Comparison of ENCODE assay signal across 15 cellular contexts in the genomic region with DNA sequence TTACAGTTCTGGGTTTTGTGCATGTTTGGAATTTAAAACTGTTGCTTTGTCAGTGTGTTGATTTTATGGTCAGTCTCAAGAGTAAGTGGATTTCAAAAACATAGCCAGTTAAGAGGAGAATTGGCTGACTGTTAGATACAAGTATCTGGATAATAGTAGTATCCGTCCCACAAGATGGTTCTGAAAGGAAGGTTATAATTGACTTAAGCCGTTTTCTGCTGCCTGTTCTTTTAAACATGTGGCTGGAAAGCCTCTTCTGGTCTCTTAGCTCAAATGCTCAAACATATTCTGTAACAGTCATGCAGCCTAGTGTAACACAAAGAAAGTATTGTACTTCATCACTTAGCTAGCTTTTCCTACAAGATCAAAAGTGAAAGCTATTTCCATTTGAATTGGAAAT.
A peak's percentile ranks its signal among the peaks of the same experiment; 100 is the strongest.
DNase-seq lines count a peak whose midpoint lies in the region; ATAC-seq and TF ChIP-seq lines count a peak whose summit lies in the region.
"Had no signal": no experiment of that assay in that cellular context is flagged by ENCODE, and none has a peak within 500 bp of the region (broad histone marks: within the 10 kb centered on the region; RNA-seq: fewer than 3 reads in every experiment).

No MANE protein-coding gene starts in this region.

- H3K18ac ChIP-seq in neuronal stem cell (ENCODE audit: low read length): no peak overlapping the region

- no CpG with 5 or more reads among the region's 2 CpGs for WGBS in neuronal stem cell (ENCODE audit: extremely low coverage in 2 of 2, insufficient read length in 2 of 2, insufficient replicate concordance in 1 of 2), 2 donors
- 14 to 27% methylated on average over 2 of the region's 2 CpGs for WGBS in thyroid gland, 2 donors

- intact Hi-C loops in thyroid gland (cut with DNase I): no loop called here

- no peaks in the 10 kb centered on the region for H4K20me1 ChIP-seq in GM23338 (replicated peaks; ENCODE audit: insufficient read depth)

- H2BK15ac ChIP-seq in neuronal stem cell (ENCODE audit: low read length): no peak overlapping the region

- H2AFZ ChIP-seq in GM23338 (no peak overlapping the region), neuronal stem cell (ENCODE audit: low read length) (peak overlapping the region; percentile 78)

- H4K8ac ChIP-seq in neuronal stem cell (ENCODE audit: low read depth, low read length): no peak overlapping the region

- no peak overlapping the region for H3K14ac ChIP-seq in neuronal stem cell (ENCODE audit: low read length)

- H3K9me3 ChIP-seq in neuronal stem cell (replicated peaks in 1 of 2; ENCODE audit: control insufficient read depth in 2 of 2, insufficient read depth in 1 of 2, low read depth in 1 of 2, low read length in 2 of 2) (no peaks in the 10 kb centered on the region), thyroid gland (no peaks in the 10 kb centered on the region)
- H3K9me3 ChIP-seq: SJCRH30, upper lobe of left lung had no signal

- no peaks in the 10 kb centered on the region; the same call in 1 of the 2 replicates for H3K9me2 ChIP-seq in GM23338 (ENCODE audit: insufficient read depth)

- H3K4me1 Mint-ChIP-seq in GM23338: peaks cover 8% of the 10 kb centered on the region
- H3K4me1 Mint-ChIP-seq in activated naive CD4-positive, alpha-beta T cell treated with anti-CD3 and anti-CD28 coated beads, Interleukin-2, amount 10 ng/mL, durations not matched to agents 7 days and 5 days: no peaks in the 10 kb centered on the region

- H3K79me2 ChIP-seq in GM23338 (replicated peaks; ENCODE audit: insufficient read depth): no peaks in the 10 kb centered on the region

- no peak overlapping the region for H4K91ac ChIP-seq in neuronal stem cell (ENCODE audit: low read depth, low read length, poor library complexity)

- no peak overlapping the region for H3K4me3 ChIP-seq in GM23338
- H3K4me3 ChIP-seq in neuronal stem cell (ENCODE audit: low read length in 2 of 2): no peak overlapping the region
- H3K4me3 ChIP-seq in thyroid gland (replicated peaks in 1 of 3): no peak overlapping the region
- H3K4me3 ChIP-seq: SJCRH30, upper lobe of left lung had no signal

- H3K27me3 ChIP-seq in GM23338 (ENCODE audit: insufficient read depth) (no peaks in the 10 kb centered on the region), neuronal stem cell (ENCODE audit: control insufficient read depth in 3 of 3, insufficient read depth in 3 of 3, low read depth in 1 of 3, low read length in 3 of 3) (no peaks in the 10 kb centered on the region), thyroid gland (no peaks in the 10 kb centered on the region)
- H3K27me3 ChIP-seq: SJCRH30, upper lobe of left lung had no signal

- peaks cover 4% of the 10 kb centered on the region for H3K27me3 Mint-ChIP-seq in GM23338 (ENCODE audit: insufficient read depth, low read depth, poor library complexity)
- no peaks in the 10 kb centered on the region for H3K27me3 Mint-ChIP-seq in activated naive CD4-positive, alpha-beta T cell treated with anti-CD3 and anti-CD28 coated beads, Interleukin-2, amount 10 ng/mL, durations not matched to agents 7 days and 5 days

- H3K36me3 Mint-ChIP-seq in GM23338 (ENCODE audit: low read depth): no peaks in the 10 kb centered on the region
- H3K36me3 Mint-ChIP-seq in activated naive CD4-positive, alpha-beta T cell treated with anti-CD3 and anti-CD28 coated beads, Interleukin-2, amount 10 ng/mL, durations not matched to agents 7 days and 5 days: no peaks in the 10 kb centered on the region

- H3K4me1 ChIP-seq in GM23338 (ENCODE audit: insufficient read depth) (0 out of 2 replicates have a peak, but pooled peaks cover 4% of the 10 kb centered on the region), neuronal stem cell (ENCODE audit: control insufficient read depth in 2 of 2, insufficient read depth in 1 of 2, low read depth in 1 of 2, low read length in 2 of 2) (peaks cover 4 to 7% of the 10 kb centered on the region in 2 donors), thyroid gland (no peaks in the 10 kb centered on the region)
- H3K4me1 ChIP-seq: SJCRH30, upper lobe of left lung had no signal

- DNase-seq in GM23338 (ENCODE audit: low spot score): peak; percentile 4
- peak; percentile 44 for DNase-seq in NCI-H82 (lab: John Stamatoyannopoulos, UW)
- peak; percentile 18 for DNase-seq in epidermal melanocyte (ENCODE audit: insufficient read length, low spot score)
- DNase-seq in neuronal stem cell (ENCODE audit: low spot score): no peak
- DNase-seq in thyroid gland: no peak
- no peak for DNase-seq in activated naive CD4-positive, alpha-beta T cell treated with anti-CD3 and anti-CD28 coated beads, Interleukin-2, amount 10 ng/mL, durations not matched to agents 7 days and 5 days
- DNase-seq in stimulated activated CD4-positive, alpha-beta T cell treated with anti-CD3 and anti-CD28 coated beads, Interleukin-12 subunit alpha, Interleukin-12 subunit beta, amount 100 ng/mL, for 4 hours: no peak
- DNase-seq: central memory CD4-positive, alpha-beta T cell; H7; left colon; NCI-H226; upper lobe of left lung had no signal

- CTCF ChIA-PET in activated naive CD4-positive, alpha-beta T cell treated with anti-CD3 and anti-CD28 coated beads, Interleukin-2, amount 10 ng/mL, durations not matched to agents 7 days and 5 days (lab: Charles Lee): no interaction called here

- H3K27ac ChIP-seq in GM23338 (ENCODE audit: low read depth) (no peak overlapping the region), neuronal stem cell (replicated peaks; ENCODE audit: low read length) (no peak overlapping the region), thyroid gland (no peak overlapping the region)
- H3K27ac ChIP-seq: SJCRH30, upper lobe of left lung had no signal

- no peaks in the 10 kb centered on the region for H3F3A ChIP-seq in GM23338 (replicated peaks; ENCODE audit: low read depth)

- no peak overlapping the region for H2BK5ac ChIP-seq in neuronal stem cell (ENCODE audit: low read length)

- no peaks in the 10 kb centered on the region for H3K9me3 Mint-ChIP-seq in GM23338
- H3K9me3 Mint-ChIP-seq in activated naive CD4-positive, alpha-beta T cell treated with anti-CD3 and anti-CD28 coated beads, Interleukin-2, amount 10 ng/mL, durations not matched to agents 7 days and 5 days: peaks cover 4% of the 10 kb centered on the region

- H3K79me1 ChIP-seq in neuronal stem cell (ENCODE audit: low read depth, low read length): no peaks in the 10 kb centered on the region

- H3K9ac ChIP-seq in neuronal stem cell (ENCODE audit: low read depth, low read length, poor library complexity): no peak overlapping the region

- H3K36me3 ChIP-seq in GM23338 (ENCODE audit: insufficient read depth) (no peaks in the 10 kb centered on the region), neuronal stem cell (replicated peaks in 1 of 2; ENCODE audit: control insufficient read depth in 2 of 2, insufficient read depth in 2 of 2, low read length in 2 of 2) (no peaks in the 10 kb centered on the region), thyroid gland (no peaks in the 10 kb centered on the region)
- H3K36me3 ChIP-seq: SJCRH30, upper lobe of left lung had no signal

- H2AK5ac ChIP-seq in neuronal stem cell (ENCODE audit: low read depth, low read length): no peak overlapping the region

- TF ChIP-seq POLR2A in thyroid gland (IDR thresholded peaks at IDR 0.05): no peak

- TF ChIP-seq CTCF in GM23338 (conservative IDR thresholded peaks at IDR 0.05; ENCODE audit: low read depth in 2 of 2) (no peak), thyroid gland (IDR thresholded peaks at IDR 0.05) (no peak)

- ATAC-seq in GM23338: no peak
- no peak for ATAC-seq in GM18909 (IDR thresholded peaks at IDR 0.05; ENCODE audit: poor library complexity, unreplicated experiment)
- ATAC-seq: activated CD4-positive, CD25-positive, alpha-beta regulatory T cell treated with anti-CD3 and anti-CD28 coated beads, Interleukin-2, amount 50 U/mL, for 24 hours; left colon had no signal

- H3K4ac ChIP-seq in neuronal stem cell (ENCODE audit: low read length): no peak overlapping the region

- peak overlapping the region; percentile 57 for H3K27ac Mint-ChIP-seq in GM23338
- no peak overlapping the region for H3K27ac Mint-ChIP-seq in activated naive CD4-positive, alpha-beta T cell treated with anti-CD3 and anti-CD28 coated beads, Interleukin-2, amount 10 ng/mL, durations not matched to agents 7 days and 5 days

- H3K4me2 ChIP-seq in GM23338 (no peak overlapping the region), neuronal stem cell (ENCODE audit: insufficient read depth, low read length, poor library complexity, severe bottlenecking) (no peak overlapping the region)

- H3K4me3 Mint-ChIP-seq in GM23338: no peak overlapping the region
- no peak overlapping the region for H3K4me3 Mint-ChIP-seq in activated naive CD4-positive, alpha-beta T cell treated with anti-CD3 and anti-CD28 coated beads, Interleukin-2, amount 10 ng/mL, durations not matched to agents 7 days and 5 days

- no peak overlapping the region for H2BK12ac ChIP-seq in neuronal stem cell (ENCODE audit: low read length)

- H2BK120ac ChIP-seq in neuronal stem cell (ENCODE audit: low read depth, low read length): no peak overlapping the region

- no peak overlapping the region for H3K23ac ChIP-seq in neuronal stem cell (ENCODE audit: low read depth, low read length, poor library complexity)

Comparison
In these comparisons a context has a peak if more than half of its experiments do, and no peak if none do; other contexts are left out.
1. DNase-seq: peak in GM23338 (single experiment), NCI-H82 (single experiment) and epidermal melanocyte (single experiment); none in neuronal stem cell (single experiment), thyroid gland (0 of 2), activated naive CD4-positive, alpha-beta T cell treated with anti-CD3 and anti-CD28 coated beads, Interleukin-2, amount 10 ng/mL, durations not matched to agents 7 days and 5 days (single experiment) and stimulated activated CD4-positive, alpha-beta T cell treated with anti-CD3 and anti-CD28 coated beads, Interleukin-12 subunit alpha, Interleukin-12 subunit beta, amount 100 ng/mL, for 4 hours (single experiment).